ENCODE assay signal across 28 cellular contexts in genomic region chr15:69946870-69947269, GRCh38.
"Had no signal": no experiment of that assay in that cellular context is flagged by ENCODE, and none has a peak within 500 bp of the region (broad histone marks: within the 10 kb centered on the region; RNA-seq: fewer than 3 reads in every experiment).

No MANE protein-coding gene starts in this region.

- H3K36me3 ChIP-seq: MG63 had no signal

- H3K36me3 Mint-ChIP-seq: activated naive CD4-positive, alpha-beta T cell treated with anti-CD3 and anti-CD28 coated beads, Interleukin-2, amount 10 ng/mL, durations not matched to agents 7 days and 5 days; activated naive CD8-positive, alpha-beta T cell; brain had no signal

- H3K9me3 Mint-ChIP-seq: activated CD4-positive, alpha-beta T cell treated with anti-CD3 and anti-CD28 coated beads, Interleukin-2, amount 10 ng/mL, durations not matched to agents 7 days and 5 days; activated naive CD4-positive, alpha-beta T cell treated with anti-CD3 and anti-CD28 coated beads, Interleukin-2, amount 10 ng/mL, durations not matched to agents 7 days and 5 days; activated naive CD8-positive, alpha-beta T cell treated with anti-CD3 and anti-CD28 coated beads, Interleukin-2, amount 50 U/mL, for 24 hours; activated T-cell treated with anti-CD3 and anti-CD28 coated beads, Interleukin-2, amount 50 U/mL, for 4 hours; brain had no signal

- H3K4me1 Mint-ChIP-seq: activated CD4-positive, alpha-beta T cell treated with anti-CD3 and anti-CD28 coated beads, Interleukin-2, amount 10 ng/mL, durations not matched to agents 7 days and 5 days; activated naive CD4-positive, alpha-beta T cell treated with anti-CD3 and anti-CD28 coated beads, Interleukin-2, amount 10 ng/mL, durations not matched to agents 7 days and 5 days; activated naive CD8-positive, alpha-beta T cell treated with anti-CD3 and anti-CD28 coated beads, Interleukin-2, amount 50 U/mL, for 24 hours had no signal

- H3K4me2 ChIP-seq: PC-9 had no signal

- H3K9me3 ChIP-seq: MG63 had no signal

- H3K27me3 Mint-ChIP-seq: activated naive CD8-positive, alpha-beta T cell had no signal

- H2AFZ ChIP-seq: PC-9 had no signal

- ATAC-seq: activated naive CD8-positive, alpha-beta T cell treated with anti-CD3 and anti-CD28 coated beads, Interleukin-2, amount 50 U/mL, for 24 hours; activated T-cell treated with anti-CD3 and anti-CD28 coated beads, Interleukin-2, amount 50 U/mL, for 4 hours had no signal

- H3K4me3 Mint-ChIP-seq: activated CD4-positive, alpha-beta T cell treated with anti-CD3 and anti-CD28 coated beads, Interleukin-2, amount 10 ng/mL, durations not matched to agents 7 days and 5 days; activated naive CD4-positive, alpha-beta T cell treated with anti-CD3 and anti-CD28 coated beads, Interleukin-2, amount 10 ng/mL, durations not matched to agents 7 days and 5 days; activated naive CD8-positive, alpha-beta T cell; activated naive CD8-positive, alpha-beta T cell treated with anti-CD3 and anti-CD28 coated beads, Interleukin-2, amount 50 U/mL, for 24 hours; activated T-cell treated with anti-CD3 and anti-CD28 coated beads, Interleukin-2, amount 50 U/mL, for 4 hours; brain had no signal

- H3K4me3 ChIP-seq: MG63, PC-9 had no signal

- H3K27ac Mint-ChIP-seq: activated CD4-positive, alpha-beta T cell treated with anti-CD3 and anti-CD28 coated beads, Interleukin-2, amount 10 ng/mL, durations not matched to agents 7 days and 5 days; activated naive CD4-positive, alpha-beta T cell treated with anti-CD3 and anti-CD28 coated beads, Interleukin-2, amount 10 ng/mL, durations not matched to agents 7 days and 5 days; activated naive CD8-positive, alpha-beta T cell; activated naive CD8-positive, alpha-beta T cell treated with anti-CD3 and anti-CD28 coated beads, Interleukin-2, amount 50 U/mL, for 24 hours; brain had no signal

- DNase-seq: activated CD4-positive, alpha-beta T cell treated with anti-CD3 and anti-CD28 coated beads, Interleukin-2, amount 10 ng/mL, durations not matched to agents 7 days and 5 days; activated CD4-positive, alpha-beta T cell treated with anti-CD3 and anti-CD28 coated beads, Interleukin-2, amount 50 U/mL, for 48 hours; activated CD8-positive, alpha-beta memory T cell treated with anti-CD3 and anti-CD28 coated beads, Interleukin-2, amount 50 U/mL, for 4 hours; activated effector memory CD4-positive, alpha-beta T cell treated with Interleukin-2 at 50 U/mL for 16 hours; activated naive CD4-positive, alpha-beta T cell treated with anti-CD3 and anti-CD28 coated beads, Interleukin-2, amount 10 ng/mL, durations not matched to agents 7 days and 5 days; activated naive CD8-positive, alpha-beta T cell treated with anti-CD3 and anti-CD28 coated beads, Interleukin-2, amount 50 U/mL, for 24 hours; activated T-cell treated with anti-CD3 and anti-CD28 coated beads for 4 hours; activated T-cell treated with anti-CD3 and anti-CD28 coated beads, Interleukin-2, amount 50 U/mL, for 4 hours; anterior cingulate cortex; central memory CD4-positive, alpha-beta T cell; Kasumi-1; MG63; NCI-H1092; NCI-H1436 treated with DMSO at 0.1 percent for 48 hours; NCI-H1694 treated with DMSO at 0.1 percent for 48 hours; NCI-H2029; NCI-H345; NCI-H524 treated with DMSO at 0.1 percent for 48 hours; NCI-H748 treated with DMSO at 0.1 percent for 48 hours; NK-92 treated with Interleukin-12 subunit alpha and Interleukin-12 subunit beta, amount 100 ng/mL, for 24 hours; PC-9; Right ventricle myocardium superior; SW 1271; T-helper 1 cell; T-helper 2 cell; T-helper 9 cell had no signal

- H3K27me3 ChIP-seq: MG63 had no signal

- H3K27ac ChIP-seq: PC-9 had no signal
